1 cellular context compared by ENCODE assay signal in genomic region chr12:30696103-30696408, GRCh38.
TF ChIP-seq lines count a peak whose summit lies in the region.

No MANE protein-coding gene starts in this region.

TF ChIP-seq in HepG2, 621 proteins besides CTCF, POLR2A, EP300 and RAD21 (continued from another document):
- TF ChIP-seq AHDC1 (CRISPR knock-in tag; IDR thresholded peaks at IDR 0.05; ENCODE audit: borderline replicate concordance) (0 out of 2 replicates have a peak, but pooled peaks have one; percentile 19), MAFF (IDR thresholded peaks at IDR 0.05; ENCODE audit: low read depth, low read length) (no peak), JUND (CRISPR knock-in tag; IDR thresholded peaks at IDR 0.05) (no peak), ZNF652 (CRISPR knock-in tag; IDR thresholded peaks at IDR 0.05; ENCODE audit: borderline replicate concordance, low read depth) (no peak), CREB1 (IDR thresholded peaks at IDR 0.05) (no peak), CREB1 (CRISPR knock-in tag; IDR thresholded peaks at IDR 0.05) (no peak), HMGXB3 (CRISPR knock-in tag; IDR thresholded peaks at IDR 0.05; ENCODE audit: borderline replicate concordance) (no peak), ZNF160 (CRISPR knock-in tag; IDR thresholded peaks at IDR 0.05) (no peak), ZNF280D (CRISPR knock-in tag; IDR thresholded peaks at IDR 0.05) (0 out of 2 replicates have a peak, but pooled peaks have one; percentile 2), ZNF430 (CRISPR knock-in tag; IDR thresholded peaks at IDR 0.05) (no peak)
